Comparison of ENCODE assay signal across 22 cellular contexts in the genomic region with DNA sequence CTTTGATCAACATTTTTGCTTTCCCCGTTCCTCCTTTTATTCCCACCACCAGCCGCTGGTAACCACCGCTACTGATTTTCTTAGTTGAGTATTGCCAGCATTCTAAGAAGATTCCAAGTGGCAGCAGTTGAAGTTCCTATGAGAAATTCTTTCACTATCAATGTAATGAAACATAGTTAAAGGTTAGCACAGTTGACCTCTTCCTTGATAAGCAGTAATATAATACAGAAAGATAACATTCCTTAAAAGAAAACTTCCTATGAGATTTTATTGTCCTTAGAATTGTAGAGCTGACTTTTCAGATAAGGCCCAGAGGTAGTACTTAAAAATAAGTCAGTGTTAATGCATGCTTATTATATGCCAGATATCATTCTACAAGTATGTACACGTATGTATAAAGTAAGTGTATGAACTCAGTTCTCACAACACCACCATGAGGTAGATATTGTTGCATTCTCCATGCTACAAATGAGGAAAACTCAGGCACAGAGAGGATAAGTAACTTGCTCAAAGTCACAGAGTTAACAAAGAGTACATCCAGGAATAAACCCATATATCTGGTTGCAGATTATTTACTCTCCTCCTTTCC. TPM values are rescaled to one million over a fixed set of nuclear protein-coding genes. Genes with fewer than 3 reads are reported as not detected.
A peak's percentile ranks its signal among the peaks of the same experiment; 100 is the strongest.
DNase-seq lines count a peak whose midpoint lies in the region; ATAC-seq and TF ChIP-seq lines count a peak whose summit lies in the region.
"Had no signal": no experiment of that assay in that cellular context is flagged by ENCODE, and none has a peak within 500 bp of the region (broad histone marks: within the 10 kb centered on the region; RNA-seq: fewer than 3 reads in every experiment).

No MANE protein-coding gene starts in this region.

- no peak for TF ChIP-seq CTCF in 22Rv1 (IDR thresholded peaks at IDR 0.05)
- TF ChIP-seq CTCF in H9 (conservative IDR thresholded peaks at IDR 0.05) = no peak
- TF ChIP-seq CTCF in VCaP (conservative IDR thresholded peaks at IDR 0.05) = no peak
- no peak for TF ChIP-seq CTCF in ovary (IDR thresholded peaks at IDR 0.05)

- H3K79me1 ChIP-seq in H9 (ENCODE audit: insufficient read depth, low read depth, low read length, poor library complexity, severe bottlenecking) = no peaks in the 10 kb centered on the region

- no peak overlapping the region for H2BK120ac ChIP-seq in H9 (ENCODE audit: low read depth, low read length, poor library complexity, severe bottlenecking)

- no peak overlapping the region for H3K14ac ChIP-seq in H9 (ENCODE audit: insufficient read depth, low read length)

- peaks cover 2% of the 10 kb centered on the region; the same call in 1 of the 2 replicates for H3K79me2 ChIP-seq in H9 (ENCODE audit: insufficient read depth, low read length)

- TF ChIP-seq EP300 in ovary (IDR thresholded peaks at IDR 0.05) = no peak

- H3T11ph ChIP-seq in H9 (ENCODE audit: low read length) = no peak overlapping the region

- H2BK5ac ChIP-seq in H9 (ENCODE audit: insufficient read length, low read length) = no peak overlapping the region

- H2BK15ac ChIP-seq in H9 (ENCODE audit: low read depth, low read length) = no peak overlapping the region

- no peaks in the 10 kb centered on the region for H3K36me3 ChIP-seq in ovary
- H3K36me3 ChIP-seq: pancreas, upper lobe of right lung had no signal

- no peak overlapping the region for H3K23ac ChIP-seq in H9 (ENCODE audit: insufficient read length, low read depth, low read length)

- no peak overlapping the region; a peak in 1 of 5 replicates for H3K4me3 Mint-ChIP-seq in H9
- no peak overlapping the region for H3K4me3 Mint-ChIP-seq in stimulated activated effector memory CD8-positive, alpha-beta T cell treated with anti-CD3 and anti-CD28 coated beads, Interleukin-12 subunit alpha, Interleukin-12 subunit beta, amount 100 ng/mL, for 72 hours
- H3K4me3 Mint-ChIP-seq: activated CD4-positive, alpha-beta T cell treated with anti-CD3 and anti-CD28 coated beads for 36 hours; activated naive CD4-positive, alpha-beta T cell treated with anti-CD3 and anti-CD28 coated beads for 36 hours; activated T-cell treated with anti-CD3 and anti-CD28 coated beads, Interleukin-2, amount 50 U/mL, for 4 hours had no signal

- no peaks in the 10 kb centered on the region for H3K27me3 ChIP-seq in H9 (ENCODE audit: insufficient read depth, low read length)
- no peaks in the 10 kb centered on the region for H3K27me3 ChIP-seq in ovary
- H3K27me3 ChIP-seq: BLaER1, pancreas, upper lobe of right lung had no signal

- no peak overlapping the region for H3K4me3 ChIP-seq in ovary
- H3K4me3 ChIP-seq: BLaER1, pancreas, upper lobe of right lung had no signal

- intact Hi-C loops in ovary (cut with DNase I) = no loop called here

- H4K91ac ChIP-seq in H9 (ENCODE audit: insufficient read length, low read depth, low read length) = no peak overlapping the region

- no peak overlapping the region for H3K9ac ChIP-seq in H9 (ENCODE audit: extremely low read depth, insufficient read length, low read length)
- H3K9ac ChIP-seq: BLaER1 had no signal

- no peak overlapping the region for H2BK20ac ChIP-seq in H9 (ENCODE audit: low read depth, low read length, poor library complexity, severe bottlenecking)

- no peak for TF ChIP-seq POLR2A in ovary (IDR thresholded peaks at IDR 0.05)

- no peak overlapping the region for H3K56ac ChIP-seq in H9 (ENCODE audit: insufficient read length, low read depth, low read length)

- H2AK5ac ChIP-seq in H9 (ENCODE audit: insufficient read length, low read length) = no peak overlapping the region

- 0 out of 2 replicates have a peak overlapping the region, but pooled peaks have one; percentile 5 for H3K27ac ChIP-seq in 22Rv1
- no peak overlapping the region for H3K27ac ChIP-seq in H9 (ENCODE audit: insufficient read length, low read depth, low read length)
- H3K27ac ChIP-seq in VCaP = peak overlapping the region; percentile 54
- H3K27ac ChIP-seq in ovary = no peak overlapping the region
- H3K27ac ChIP-seq: BLaER1, pancreas, upper lobe of right lung had no signal

- H3K18ac ChIP-seq in H9 (ENCODE audit: insufficient read length, low read depth, low read length) = no peak overlapping the region

- H3K4me1 Mint-ChIP-seq in H9 = peaks cover 25 to 31% of the 10 kb centered on the region in 2 experiments
- peaks cover 42% of the 10 kb centered on the region for H3K4me1 Mint-ChIP-seq in stimulated activated effector memory CD8-positive, alpha-beta T cell treated with anti-CD3 and anti-CD28 coated beads, Interleukin-12 subunit alpha, Interleukin-12 subunit beta, amount 100 ng/mL, for 72 hours

- no peak overlapping the region for H3K4ac ChIP-seq in H9 (ENCODE audit: low read depth, low read length)

- no peaks in the 10 kb centered on the region for H3K23me2 ChIP-seq in H9 (ENCODE audit: insufficient read length, low read depth, low read length, poor library complexity, severe bottlenecking)

- peaks cover 0 to 24% (median 3%) of the 10 kb centered on the region in 3 experiments; a peak in 6 of 7 replicates for H3K36me3 Mint-ChIP-seq in H9 (ENCODE audit: insufficient read depth in 1 of 3, low read depth in 3 of 3)
- H3K36me3 Mint-ChIP-seq in stimulated activated effector memory CD8-positive, alpha-beta T cell treated with anti-CD3 and anti-CD28 coated beads, Interleukin-12 subunit alpha, Interleukin-12 subunit beta, amount 100 ng/mL, for 72 hours = no peaks in the 10 kb centered on the region

- no peak overlapping the region for H4K8ac ChIP-seq in H9 (replicated peaks; ENCODE audit: insufficient read length, low read depth, low read length)

- H3K4me2 ChIP-seq in H9 (ENCODE audit: insufficient read depth, insufficient read length, low read length) = no peak overlapping the region
- H3K4me2 ChIP-seq: BLaER1 had no signal

- no peaks in the 10 kb centered on the region for H3K27me3 Mint-ChIP-seq in H9 (ENCODE audit: low read depth)
- H3K27me3 Mint-ChIP-seq: activated CD4-positive, alpha-beta T cell treated with anti-CD3 and anti-CD28 coated beads for 36 hours had no signal

- H4K20me1 ChIP-seq in H9 (ENCODE audit: control insufficient read depth, insufficient read depth, insufficient read length) = no peaks in the 10 kb centered on the region

- H3K27ac Mint-ChIP-seq in H9 = peak overlapping the region in 2 of 3 experiments; percentile 11 to 68; a peak in 4 of 7 replicates
- H3K27ac Mint-ChIP-seq in stimulated activated effector memory CD8-positive, alpha-beta T cell treated with anti-CD3 and anti-CD28 coated beads, Interleukin-12 subunit alpha, Interleukin-12 subunit beta, amount 100 ng/mL, for 72 hours = no peak overlapping the region
- H3K27ac Mint-ChIP-seq: activated CD4-positive, alpha-beta T cell treated with anti-CD3 and anti-CD28 coated beads for 36 hours; activated naive CD4-positive, alpha-beta T cell treated with anti-CD3 and anti-CD28 coated beads for 36 hours had no signal

- H2BK12ac ChIP-seq in H9 (ENCODE audit: insufficient read length, low read depth, low read length) = no peak overlapping the region

- WGBS in H9 (ENCODE audit: extremely low coverage, insufficient read length, low lambda C conversion rate) = no CpG with 5 or more reads among the region's 4 CpGs
- 62 to 69% (median 68%) methylated on average over 4 of the region's 4 CpGs for WGBS in ovary, 3 donors

- H4K5ac ChIP-seq in H9 (ENCODE audit: insufficient read length, low read depth, low read length) = no peak overlapping the region

- H3K4me1 ChIP-seq in H9 (ENCODE audit: insufficient read depth, low read length) (no peaks in the 10 kb centered on the region), ovary (ENCODE audit: insufficient read depth) (peaks cover 4% of the 10 kb centered on the region)
- H3K4me1 ChIP-seq: BLaER1 had no signal

- peaks cover 10 to 12% of the 10 kb centered on the region in 2 experiments for H3K9me3 Mint-ChIP-seq in H9
- no peaks in the 10 kb centered on the region for H3K9me3 Mint-ChIP-seq in stimulated activated effector memory CD8-positive, alpha-beta T cell treated with anti-CD3 and anti-CD28 coated beads, Interleukin-12 subunit alpha, Interleukin-12 subunit beta, amount 100 ng/mL, for 72 hours

- H2AFZ ChIP-seq in H9 (ENCODE audit: low read length) = no peak overlapping the region

- no peak for ATAC-seq in stimulated activated effector memory CD8-positive, alpha-beta T cell treated with anti-CD3 and anti-CD28 coated beads, Interleukin-12 subunit alpha, Interleukin-12 subunit beta, amount 100 ng/mL, for 72 hours
- ATAC-seq: activated T-cell treated with anti-CD3 and anti-CD28 coated beads, Interleukin-2, amount 50 U/mL, for 4 hours; right cardiac atrium; upper lobe of right lung had no signal

- H3K9me3 ChIP-seq in H9 (ENCODE audit: control insufficient read depth, low read depth, low read length) (no peaks in the 10 kb centered on the region), ovary (no peaks in the 10 kb centered on the region)
- H3K9me3 ChIP-seq: pancreas, upper lobe of right lung had no signal

- DNase-seq in H9 (no peak), left kidney (ENCODE audit: low read depth, low spot score) (peak; percentile 11), ovary (no peak), T1000 (lab: John Stamatoyannopoulos, UW) (no peak)
- DNase-seq in stimulated activated effector memory CD8-positive, alpha-beta T cell treated with anti-CD3 and anti-CD28 coated beads, Interleukin-12 subunit alpha, Interleukin-12 subunit beta, amount 100 ng/mL, for 72 hours (ENCODE audit: low spot score in 2 of 2) = no peak
- DNase-seq in effector CD4-positive, alpha-beta T cell = no peak
- DNase-seq: ACHN; activated CD4-positive, alpha-beta T cell treated with anti-CD3 and anti-CD28 coated beads for 36 hours; activated CD8-positive, alpha-beta memory T cell treated with anti-CD3 and anti-CD28 coated beads for 24 hours; activated naive CD4-positive, alpha-beta T cell treated with anti-CD3 and anti-CD28 coated beads for 36 hours; activated T-cell treated with anti-CD3 and anti-CD28 coated beads, Interleukin-2, amount 50 U/mL, for 4 hours; amniotic stem cell; GOT3; kidney; NCI-H526; pancreas; right cardiac atrium; stimulated activated CD8-positive, alpha-beta memory T cell treated with anti-CD3 and anti-CD28 coated beads, Interleukin-4, amount 100 ng/mL, for 48 hours; upper lobe of right lung had no signal

RNA-seq across cellular contexts. Expression of a gene that starts 15.3 kb away (rescaled TPM):
- total RNA-seq in H9 (2021) = 74.5 and 78.4 TPM in 2 replicates
- 10 to 100 TPM; 49.6 to 97.3 (median 83.7) TPM for total RNA-seq in ovary
- polyA plus RNA-seq in ovary = 100 to 1,000 TPM in 1 of 2 donors, 10 to 100 TPM in 1; 87.2 to 176 TPM

RNA-seq across cellular contexts. Expression of a gene that starts 15.7 kb away (rescaled TPM):
- total RNA-seq in H9 (2021) (46.3 and 52.9 TPM in 2 replicates), ovary (10 to 100 TPM; 29.4 to 49.4 (median 33.8) TPM)
- 10 to 100 TPM; 32.4 to 39.2 TPM for polyA plus RNA-seq in ovary

RNA-seq across cellular contexts. Expression of a gene that starts 40.6 kb away (rescaled TPM):
- total RNA-seq in H9 (2021) = 11.2 and 12.2 TPM in 2 replicates
- 10 to 100 TPM in 6 of 7 donors, 1 to 10 TPM in 1; 9.2 to 36.7 (median 16.6) TPM for total RNA-seq in ovary
- polyA plus RNA-seq in ovary = 10 to 100 TPM; 12.7 to 27.3 TPM

Comparison
In these comparisons a context has a peak if more than half of its experiments do, and no peak if none do; other contexts are left out.
1. H3K27ac ChIP-seq: peak in 22Rv1 (single experiment) and VCaP (single experiment); none in H9 (single experiment) and ovary (0 of 2).